8 cellular contexts compared by ENCODE assay signal in the genomic region with DNA sequence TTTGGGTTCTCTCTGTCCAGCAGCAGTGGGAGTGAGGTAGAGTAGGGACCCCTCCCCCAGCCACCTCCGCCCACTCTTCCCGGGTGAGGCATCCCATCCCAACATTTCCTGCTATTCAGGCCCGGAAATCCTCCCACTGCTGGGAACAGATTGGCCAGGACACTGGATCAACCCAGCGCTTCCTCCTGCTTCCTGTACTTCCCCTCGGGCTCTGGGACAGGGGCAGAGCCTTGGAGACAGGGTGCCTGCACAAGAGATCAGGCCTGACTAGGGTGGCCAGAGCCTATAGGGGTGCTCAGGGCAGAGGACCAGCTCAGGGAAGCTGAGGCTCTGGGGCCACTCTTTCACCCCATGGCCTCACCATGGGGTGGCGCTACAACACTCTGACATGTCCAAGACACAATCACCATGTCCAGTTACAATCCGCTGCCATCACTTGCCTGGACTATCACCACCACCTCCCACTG. TPM values are rescaled to one million over a fixed set of nuclear protein-coding genes. Genes with fewer than 3 reads are reported as not detected.
A peak's percentile ranks its signal among the peaks of the same experiment; 100 is the strongest.
DNase-seq lines count a peak whose midpoint lies in the region; ATAC-seq and TF ChIP-seq lines count a peak whose summit lies in the region.

No MANE protein-coding gene starts in this region.

- peak; percentile 69 for TF ChIP-seq CTCF in DOHH2 (IDR thresholded peaks at IDR 0.05; ENCODE audit: low read depth, low read length, poor library complexity, severe bottlenecking)
- TF ChIP-seq CTCF in brain microvascular endothelial cell (IDR thresholded peaks at IDR 0.05; ENCODE audit: low read depth, low read length, missing control alignments) = peak; percentile 57
- peak; percentile 57 for TF ChIP-seq CTCF in lower lobe of right lung (IDR thresholded peaks at IDR 0.05)

- H4K20me1 ChIP-seq in DOHH2 (ENCODE audit: control insufficient read depth, insufficient read depth, low read depth, low read length) = no peaks in the 10 kb centered on the region; the same call in 1 of the 2 replicates

- H3K36me3 ChIP-seq in DOHH2 (ENCODE audit: control insufficient read depth, low read length) (peaks cover 15% of the 10 kb centered on the region), brain microvascular endothelial cell (replicated peaks) (no peaks in the 10 kb centered on the region), lower lobe of right lung (peaks cover 31% of the 10 kb centered on the region)

- H3K9me2 ChIP-seq in DOHH2 (replicated peaks; ENCODE audit: control insufficient read depth, low read length) = no peaks in the 10 kb centered on the region

- peaks cover 3% of the 10 kb centered on the region for H3K79me2 ChIP-seq in DOHH2 (ENCODE audit: control insufficient read depth, low read length)

- H3K27me3 ChIP-seq in DOHH2 (ENCODE audit: control insufficient read depth, low read length) (no peaks in the 10 kb centered on the region), brain microvascular endothelial cell (replicated peaks) (no peaks in the 10 kb centered on the region), lower lobe of right lung (ENCODE audit: low read depth) (no peaks in the 10 kb centered on the region)

- intact Hi-C loops in lower lobe of right lung (cut with DNase I) = no loop called here

- H3K4me3 ChIP-seq in DOHH2 (ENCODE audit: low read length) (no peak overlapping the region), brain microvascular endothelial cell (ENCODE audit: low read depth, low read length) (no peak overlapping the region), lower lobe of right lung (no peak overlapping the region)

- H3K4me1 ChIP-seq in DOHH2 (ENCODE audit: control insufficient read depth, low read length) (peaks cover 14% of the 10 kb centered on the region), lower lobe of right lung (peaks cover 66% of the 10 kb centered on the region)

- ATAC-seq in lower lobe of right lung = peak; percentile 69 to 77
- ATAC-seq in HG03520 (IDR thresholded peaks at IDR 0.05; ENCODE audit: unreplicated experiment) = no peak

- in situ Hi-C loops in brain microvascular endothelial cell (cut with HindIII; ENCODE audit: low pct_ligation_motif_present, low sequenced_read_pairs) = loop anchor here (25.0 kb wide), 1 partner anchor 98 kb away; the partner anchor contains the start of gene ENG

- H3K9me3 ChIP-seq in DOHH2 (ENCODE audit: control insufficient read depth, insufficient read depth, low read length) = no peaks in the 10 kb centered on the region
- H3K9me3 ChIP-seq in lower lobe of right lung = no peaks in the 10 kb centered on the region

- H3K27ac ChIP-seq in DOHH2 (ENCODE audit: low read depth, low read length) (no peak overlapping the region), brain microvascular endothelial cell (no peak overlapping the region), lower lobe of right lung (peak overlapping the region; percentile 89)

- DNase-seq in NAMALWA (ENCODE audit: low spot score) (peak; percentile 50), brain microvascular endothelial cell (no peak), lower lobe of right lung (peak; percentile 76), D341Med (ENCODE audit: low spot score) (no peak), kidney glomerular epithelial cell (lab: John Stamatoyannopoulos, UW) (no peak)
- DNase-seq in effector CD8-positive, alpha-beta T cell (lab: John Stamatoyannopoulos, UW) = no peak

- H3F3A ChIP-seq in DOHH2 (ENCODE audit: control insufficient read depth, insufficient read depth) = no peaks in the 10 kb centered on the region

- no peak overlapping the region for H3K4me2 ChIP-seq in DOHH2 (ENCODE audit: low read length)

RNA-seq across cellular contexts. Expression of gene SH2D3C, which starts 14.5 kb away (rescaled TPM):
- 59.4 TPM for total RNA-seq in lower lobe of right lung

RNA-seq across cellular contexts. Expression of gene CDK9, which starts 21.9 kb away (rescaled TPM):
- total RNA-seq in lower lobe of right lung = 96.2 TPM

RNA-seq across cellular contexts. Expression of gene TOR2A, which starts 28.9 kb away (rescaled TPM):
- 16.5 TPM for total RNA-seq in lower lobe of right lung

RNA-seq across cellular contexts. Expression of gene FPGS, which starts 38.7 kb away (rescaled TPM):
- 55.4 TPM for total RNA-seq in lower lobe of right lung

RNA-seq across cellular contexts. Expression of gene TTC16, which starts 48.1 kb away (rescaled TPM):
- total RNA-seq in lower lobe of right lung = 1.3 TPM

Comparison
In these comparisons a context has a peak if more than half of its experiments do, and no peak if none do; other contexts are left out.
1. DNase-seq: peak in NAMALWA (single experiment) and lower lobe of right lung (single experiment); none in brain microvascular endothelial cell (single experiment), D341Med (single experiment), kidney glomerular epithelial cell (single experiment) and effector CD8-positive, alpha-beta T cell (single experiment).
2. Peak in every context shown above with its lines, with median percentiles within 50 percentile points of each other: CTCF ChIP-seq.